ENCODE assay signal across 19 cellular contexts in genomic region chr9:122197334-122197872, GRCh38. TPM values are rescaled to one million over a fixed set of nuclear protein-coding genes. Genes with fewer than 3 reads are reported as not detected.
DNase-seq lines count a peak whose midpoint lies in the region; ATAC-seq lines count a peak whose summit lies in the region.
"Had no signal": no experiment of that assay in that cellular context is flagged by ENCODE, and none has a peak within 500 bp of the region (broad histone marks: within the 10 kb centered on the region; RNA-seq: fewer than 3 reads in every experiment).

No MANE protein-coding gene starts in this region.

- no peaks in the 10 kb centered on the region for H3K36me3 Mint-ChIP-seq in activated CD4-positive, alpha-beta T cell treated with anti-CD3 and anti-CD28 coated beads, Interleukin-2, amount 10 ng/mL, durations not matched to agents 24 days and 14 days (ENCODE audit: low read depth)

- no peak overlapping the region for H3K4me3 Mint-ChIP-seq in activated CD4-positive, alpha-beta T cell treated with anti-CD3 and anti-CD28 coated beads, Interleukin-2, amount 10 ng/mL, durations not matched to agents 24 days and 14 days

- no peaks in the 10 kb centered on the region for H3K9me3 Mint-ChIP-seq in activated CD4-positive, alpha-beta T cell treated with anti-CD3 and anti-CD28 coated beads, Interleukin-2, amount 10 ng/mL, durations not matched to agents 24 days and 14 days

- intact Hi-C loops in left colon (cut with DNase I, micrococcal nuclease): no loop called here
- intact Hi-C loops in activated CD4-positive, alpha-beta T cell treated with anti-CD3 and anti-CD28 coated beads, Interleukin-2, amount 10 ng/mL, durations not matched to agents 24 days and 14 days (cut with micrococcal nuclease): no loop called here

- peaks cover 2% of the 10 kb centered on the region for H3K27me3 Mint-ChIP-seq in activated CD4-positive, alpha-beta T cell treated with anti-CD3 and anti-CD28 coated beads, Interleukin-2, amount 10 ng/mL, durations not matched to agents 24 days and 14 days

- H3K27ac Mint-ChIP-seq in activated CD4-positive, alpha-beta T cell treated with anti-CD3 and anti-CD28 coated beads, Interleukin-2, amount 10 ng/mL, durations not matched to agents 24 days and 14 days: no peak overlapping the region

- no peaks in the 10 kb centered on the region for H3K4me1 Mint-ChIP-seq in activated CD4-positive, alpha-beta T cell treated with anti-CD3 and anti-CD28 coated beads, Interleukin-2, amount 10 ng/mL, durations not matched to agents 24 days and 14 days

- ATAC-seq in GM18870 (IDR thresholded peaks at IDR 0.05; ENCODE audit: unreplicated experiment) (peak; percentile 58), left colon (peak; percentile 91), HG02981 (IDR thresholded peaks at IDR 0.05; ENCODE audit: unreplicated experiment) (no peak)
- ATAC-seq: left cardiac atrium had no signal

- DNase-seq in NCI-H1417 (lab: John Stamatoyannopoulos, UW): peak; percentile 82 to 99 (median 95)
- DNase-seq in NCI-H510A (lab: John Stamatoyannopoulos, UW): peak; percentile 55
- no peak for DNase-seq in left colon
- no peak for DNase-seq in stimulated activated CD4-positive, alpha-beta T cell treated with anti-CD3 and anti-CD28 coated beads, Interleukin-4, amount 100 ng/mL, for 4 hours
- no peak for DNase-seq in GM19240 (ENCODE audit: insufficient read length, low spot score)
- no peak for DNase-seq in activated CD4-positive, alpha-beta T cell treated with anti-CD3 and anti-CD28 coated beads, Interleukin-2, amount 10 ng/mL, durations not matched to agents 24 days and 14 days
- DNase-seq: activated gamma-delta T cell treated with Interleukin-2 at 50 U/mL for 16 hours; GOT3; KBM-7; left cardiac atrium; NCI-H146; SIG-M5; stimulated activated CD4-positive, alpha-beta T cell treated with anti-CD3 and anti-CD28 coated beads, Interleukin-2, amount 100 ng/mL, for 48 hours had no signal

RNA-seq across cellular contexts. Expression of gene LHX6, which starts 31.4 kb away (rescaled TPM):
- total RNA-seq in left colon: 1 to 10 TPM; 1.6 to 2.1 TPM
- total RNA-seq in activated CD4-positive, alpha-beta T cell treated with anti-CD3 and anti-CD28 coated beads, Interleukin-2, amount 10 ng/mL, durations not matched to agents 24 days and 14 days: not detected in 2 replicates
- total RNA-seq: T-helper 2 cell treated with Interferon-gamma antibody and Interleukin-4, amounts not matched to agents 100 ng/mL and 5 ng/mL, for 36 hours had no signal

RNA-seq across cellular contexts. Expression of gene MORN5, which starts 37.7 kb away (rescaled TPM):
- total RNA-seq in left colon: 1 to 10 TPM in 1 of 2 donors, not detected in 1; 4.0 TPM
- not detected in 2 replicates for total RNA-seq in activated CD4-positive, alpha-beta T cell treated with anti-CD3 and anti-CD28 coated beads, Interleukin-2, amount 10 ng/mL, durations not matched to agents 24 days and 14 days
- total RNA-seq: aorta; left cardiac atrium; omental fat pad; suprapubic skin; T-helper 2 cell treated with Interferon-gamma antibody and Interleukin-4, amounts not matched to agents 100 ng/mL and 5 ng/mL, for 36 hours had no signal

RNA-seq across cellular contexts. Expression of gene NDUFA8, which starts 37.8 kb away (rescaled TPM):
- total RNA-seq in left colon: 10 to 100 TPM; 75.3 to 78.9 TPM
- 50.4 and 51.9 TPM in 2 replicates for total RNA-seq in activated CD4-positive, alpha-beta T cell treated with anti-CD3 and anti-CD28 coated beads, Interleukin-2, amount 10 ng/mL, durations not matched to agents 24 days and 14 days

Comparison
In these comparisons a context has a peak if more than half of its experiments do, and no peak if none do; other contexts are left out.
1. DNase-seq: peak in NCI-H1417 (3 of 3) and NCI-H510A (single experiment); none in left colon (0 of 2), stimulated activated CD4-positive, alpha-beta T cell treated with anti-CD3 and anti-CD28 coated beads, Interleukin-4, amount 100 ng/mL, for 4 hours (0 of 2), GM19240 (single experiment) and activated CD4-positive, alpha-beta T cell treated with anti-CD3 and anti-CD28 coated beads, Interleukin-2, amount 10 ng/mL, durations not matched to agents 24 days and 14 days (single experiment).